8 cellular contexts compared by ENCODE assay signal in the genomic region with DNA sequence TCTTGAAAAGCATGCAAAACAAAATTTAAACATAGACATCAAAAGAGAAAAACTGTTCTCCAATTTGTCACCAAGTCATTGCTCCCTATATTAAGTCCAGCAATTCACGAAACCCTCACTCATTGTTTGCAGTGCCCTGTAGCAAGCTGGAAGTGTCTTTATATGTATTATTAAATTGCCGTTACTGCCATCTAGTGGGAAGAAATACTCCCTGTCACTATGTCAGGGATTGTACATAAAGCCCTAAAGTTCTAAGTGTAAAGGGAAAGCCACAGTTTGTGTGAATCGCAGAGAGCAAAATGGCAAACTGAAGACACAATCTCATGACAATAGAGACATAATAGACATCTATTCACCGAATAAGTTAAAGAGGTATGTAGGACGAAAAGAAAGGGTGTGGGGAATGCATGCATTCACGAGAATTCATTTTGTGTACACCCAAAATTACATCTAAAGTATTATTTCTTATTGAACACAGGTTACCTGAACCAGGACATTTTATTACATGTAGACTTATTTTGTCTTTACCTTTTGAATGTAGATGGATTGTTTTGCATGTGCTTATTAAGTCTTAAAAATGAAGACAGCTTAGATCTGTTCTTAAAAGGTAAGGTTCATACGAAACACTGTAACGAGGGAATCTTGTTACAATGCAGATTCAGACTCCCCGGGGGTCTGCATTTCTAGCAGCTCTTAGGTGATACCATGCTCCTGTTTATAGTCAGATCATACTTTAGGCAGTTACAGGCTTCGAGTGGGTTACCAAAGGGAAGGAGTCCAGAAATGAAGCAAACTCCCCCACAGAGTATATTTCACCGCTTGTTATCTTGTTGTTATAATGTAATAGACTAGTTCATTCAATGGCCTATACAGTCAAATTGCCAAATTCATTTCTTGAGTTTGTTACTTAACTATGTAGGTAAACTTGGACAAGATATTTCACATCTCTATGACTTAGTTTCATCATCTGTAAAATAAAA.
DNase-seq lines count a peak whose midpoint lies in the region; ATAC-seq and TF ChIP-seq lines count a peak whose summit lies in the region.

No MANE protein-coding gene starts in this region.

- H3K36me3 ChIP-seq in body of pancreas (replicated peaks in 1 of 2; ENCODE audit: insufficient read depth in 1 of 2, low read depth in 2 of 2) = no peaks in the 10 kb centered on the region

- H3K4me3 ChIP-seq in body of pancreas = no peak overlapping the region

- H3K27me3 ChIP-seq in body of pancreas = no peaks in the 10 kb centered on the region

- peak; percentile 14 for DNase-seq in DMS153 treated with DMSO at 0.1 percent for 48 hours (lab: John Stamatoyannopoulos, UW; ENCODE audit: unreplicated experiment)
- DNase-seq in NCI-H460 (ENCODE audit: extremely low read depth, low read depth) = peak; percentile 72
- peak in 3 of 4 donors; percentile 17 to 56 (median 36) for DNase-seq in body of pancreas
- peak; percentile 30 for DNase-seq in iPS-NIHi7 (ENCODE audit: extremely low spot score)
- no peak for DNase-seq in stimulated activated naive CD8-positive, alpha-beta T cell treated with anti-CD3 and anti-CD28 coated beads, Interleukin-15, Interleukin-2, amounts not matched to agents 100 U/mL and 50 U/mL, for 24 hours

- TF ChIP-seq POLR2A in body of pancreas (IDR thresholded peaks at IDR 0.05) = no peak

- H3K27ac ChIP-seq in body of pancreas = no peak overlapping the region

- peak; percentile 26 to 74 (median 70) for TF ChIP-seq CTCF in body of pancreas (IDR thresholded peaks at IDR 0.05)

- intact Hi-C loops in body of pancreas (cut with DNase I) = loop anchor here (10.0 kb wide), 1 partner anchor 246 kb away; no protein-coding TSS in a partner anchor

- WGBS in body of pancreas, 2 donors = 46 to 48% methylated on average over 11 of the region's 11 CpGs

- no peaks in the 10 kb centered on the region for H3K9me3 ChIP-seq in body of pancreas

- H3K4me1 ChIP-seq in body of pancreas = no peaks in the 10 kb centered on the region

- ATAC-seq in GM19372 (IDR thresholded peaks at IDR 0.05; ENCODE audit: low read depth, unreplicated experiment) = peak; percentile 85
- ATAC-seq in HG03457 (IDR thresholded peaks at IDR 0.05; ENCODE audit: unreplicated experiment) = peak; percentile 92
- peak; percentile 94 for ATAC-seq in body of pancreas
- ATAC-seq in stimulated activated naive CD8-positive, alpha-beta T cell treated with anti-CD3 and anti-CD28 coated beads, Interleukin-15, Interleukin-2, amounts not matched to agents 100 U/mL and 50 U/mL, for 24 hours = peak; percentile 69
- ATAC-seq in GM19452 (IDR thresholded peaks at IDR 0.05; ENCODE audit: unreplicated experiment) = no peak
